26 cellular contexts compared by ENCODE assay signal in genomic region chr4:182884046-182884445, GRCh38.
"Had no signal": no experiment of that assay in that cellular context is flagged by ENCODE, and none has a peak within 500 bp of the region (broad histone marks: within the 10 kb centered on the region; RNA-seq: fewer than 3 reads in every experiment).

No MANE protein-coding gene starts in this region.

- DNase-seq: dorsolateral prefrontal cortex; effector CD8-positive, alpha-beta T cell; foreskin keratinocyte; head of caudate nucleus; left colon; left ventricle myocardium superior; mesenchymal stem cell; midbrain; nucleus accumbens; ovary; stimulated activated CD4-positive, alpha-beta T cell treated with anti-CD3 and anti-CD28 coated beads, Interleukin-12 subunit alpha, Interleukin-12 subunit beta, amount 100 ng/mL, for 4 hours; stimulated activated naive CD4-positive, alpha-beta T cell treated with Interleukin-2 at 50 U/mL for 16 hours; thyroid gland; upper lobe of left lung; uterus had no signal

- H3K9me3 ChIP-seq: ovary, suprapubic skin, thyroid gland, upper lobe of left lung had no signal

- H3K9ac ChIP-seq: neural progenitor cell had no signal

- H3K36me3 ChIP-seq: ovary, right atrium auricular region, uterus had no signal

- H3K4me3 ChIP-seq: coronary artery, dorsolateral prefrontal cortex, esophagus muscularis mucosa, hepatocyte, lung, neural progenitor cell, ovary, right atrium auricular region, sigmoid colon, skin epidermis, suprapubic skin, thyroid gland, upper lobe of left lung, uterus had no signal

- ATAC-seq: foreskin keratinocyte; left colon; left ventricle myocardium superior; natural killer cell treated with Interleukin-12 subunit alpha and Interleukin-12 subunit beta and Interleukin-15 and Interleukin-18, amount 100 ng/mL, for 72 hours had no signal

- H3K27me3 ChIP-seq: dorsolateral prefrontal cortex, esophagus muscularis mucosa, foreskin keratinocyte, hepatocyte, neural progenitor cell, ovary, right atrium auricular region, sigmoid colon, suprapubic skin, thyroid gland, upper lobe of left lung, uterus had no signal

- H3K27ac ChIP-seq: coronary artery, dorsolateral prefrontal cortex, epithelial cell of prostate, esophagus muscularis mucosa, foreskin keratinocyte, hepatocyte, neural progenitor cell, ovary, right atrium auricular region, sigmoid colon, skin epidermis, suprapubic skin, thyroid gland, upper lobe of left lung, uterus had no signal

- H3K4me1 ChIP-seq: foreskin keratinocyte, upper lobe of left lung, uterus had no signal
